ENCODE assay signal across 31 cellular contexts in genomic region chr4:121100093-121100775, GRCh38. TPM values are rescaled to one million over a fixed set of nuclear protein-coding genes. Genes with fewer than 3 reads are reported as not detected.
A peak's percentile ranks its signal among the peaks of the same experiment; 100 is the strongest.
DNase-seq lines count a peak whose midpoint lies in the region; ATAC-seq lines count a peak whose summit lies in the region.
"Had no signal": no experiment of that assay in that cellular context is flagged by ENCODE, and none has a peak within 500 bp of the region (broad histone marks: within the 10 kb centered on the region; RNA-seq: fewer than 3 reads in every experiment).

No MANE protein-coding gene starts in this region.

- no peak overlapping the region for H3K4me3 Mint-ChIP-seq in activated CD8-positive, alpha-beta memory T cell treated with anti-CD3 and anti-CD28 coated beads, Interleukin-2, amount 10 ng/mL, durations not matched to agents 7 days and 5 days
- H3K4me3 Mint-ChIP-seq: B cell; CD14-positive monocyte; CD8-positive, alpha-beta memory T cell; T-helper 17 cell had no signal

- CTCF ChIA-PET in activated CD8-positive, alpha-beta memory T cell treated with anti-CD3 and anti-CD28 coated beads, Interleukin-2, amount 10 ng/mL, durations not matched to agents 7 days and 5 days (lab: Charles Lee) = no interaction called here

- no peaks in the 10 kb centered on the region for H3K9me3 Mint-ChIP-seq in activated CD8-positive, alpha-beta memory T cell treated with anti-CD3 and anti-CD28 coated beads, Interleukin-2, amount 10 ng/mL, durations not matched to agents 7 days and 5 days (ENCODE audit: low read depth)
- H3K9me3 Mint-ChIP-seq: CD14-positive monocyte had no signal

- peak; percentile 78 for ATAC-seq in GM18511 (IDR thresholded peaks at IDR 0.05; ENCODE audit: unreplicated experiment)
- peak; percentile 56 for ATAC-seq in GM19395 (IDR thresholded peaks at IDR 0.05; ENCODE audit: unreplicated experiment)
- peak; percentile 58 for ATAC-seq in HG02885 (IDR thresholded peaks at IDR 0.05; ENCODE audit: poor library complexity, unreplicated experiment)
- ATAC-seq in HG03565 (IDR thresholded peaks at IDR 0.05; ENCODE audit: unreplicated experiment) = peak; percentile 45
- no peak for ATAC-seq in HG02759 (IDR thresholded peaks at IDR 0.05; ENCODE audit: unreplicated experiment)
- ATAC-seq in activated CD8-positive, alpha-beta memory T cell treated with anti-CD3 and anti-CD28 coated beads, Interleukin-2, amount 10 ng/mL, durations not matched to agents 7 days and 5 days = no peak
- ATAC-seq: GM12878, K562, PC-3, SK-N-SH treated with all-trans-retinoic acid at 6 μM for 48 hours, T-helper 17 cell had no signal

- no peaks in the 10 kb centered on the region for H3K36me3 Mint-ChIP-seq in activated CD8-positive, alpha-beta memory T cell treated with anti-CD3 and anti-CD28 coated beads, Interleukin-2, amount 10 ng/mL, durations not matched to agents 7 days and 5 days
- H3K36me3 Mint-ChIP-seq: CD14-positive monocyte; CD8-positive, alpha-beta memory T cell had no signal

- no peak overlapping the region for H3K27ac Mint-ChIP-seq in activated CD8-positive, alpha-beta memory T cell treated with anti-CD3 and anti-CD28 coated beads, Interleukin-2, amount 10 ng/mL, durations not matched to agents 7 days and 5 days
- H3K27ac Mint-ChIP-seq: B cell, CD14-positive monocyte had no signal

- peaks cover 3% of the 10 kb centered on the region for H3K27me3 Mint-ChIP-seq in activated CD8-positive, alpha-beta memory T cell treated with anti-CD3 and anti-CD28 coated beads, Interleukin-2, amount 10 ng/mL, durations not matched to agents 7 days and 5 days
- H3K27me3 Mint-ChIP-seq: CD8-positive, alpha-beta memory T cell; T-helper 17 cell had no signal

- no peaks in the 10 kb centered on the region for H3K4me1 Mint-ChIP-seq in activated CD8-positive, alpha-beta memory T cell treated with anti-CD3 and anti-CD28 coated beads, Interleukin-2, amount 10 ng/mL, durations not matched to agents 7 days and 5 days
- H3K4me1 Mint-ChIP-seq: B cell, CD14-positive monocyte, T-helper 17 cell had no signal

- DNase-seq in putamen (ENCODE audit: low spot score) = no peak
- DNase-seq in activated effector memory CD4-positive, alpha-beta T cell treated with Interleukin-2 at 50 U/mL for 16 hours = no peak
- no peak for DNase-seq in activated CD8-positive, alpha-beta memory T cell treated with anti-CD3 and anti-CD28 coated beads, Interleukin-2, amount 10 ng/mL, durations not matched to agents 7 days and 5 days
- DNase-seq: CD8-positive, alpha-beta memory T cell; DMS 273 treated with DMSO at 0.1 percent for 48 hours; DMS79; EL; GDM1; GOT3; HCEC 1CT; NCI-H1105 treated with DMSO at 0.1 percent for 48 hours; NCI-H146; NCI-H1930; NCI-H2107; NCI-H748 treated with DMSO at 0.1 percent for 48 hours; NK-92 treated with Interleukin-12 subunit alpha and Interleukin-12 subunit beta, amount 100 ng/mL, for 24 hours; PC-3; SJCRH30; T-helper 17 cell; T1000 had no signal

RNA-seq across cellular contexts. Expression of gene NDNF, which starts 27.9 kb away (rescaled TPM):
- under 1 TPM in 1 of 2 experiments, not detected in 1; 0.16 TPM for total RNA-seq in activated CD8-positive, alpha-beta memory T cell treated with anti-CD3 and anti-CD28 coated beads, Interleukin-2, amount 10 ng/mL, durations not matched to agents 7 days and 5 days
- total RNA-seq: B cell, K562, MCF 10A, T-helper 17 cell had no signal

Comparison
In these comparisons a context has a peak if more than half of its experiments do, and no peak if none do; other contexts are left out.
1. ATAC-seq: peak in GM18511 (single experiment), GM19395 (single experiment), HG02885 (single experiment) and HG03565 (single experiment); none in HG02759 (single experiment) and activated CD8-positive, alpha-beta memory T cell treated with anti-CD3 and anti-CD28 coated beads, Interleukin-2, amount 10 ng/mL, durations not matched to agents 7 days and 5 days (single experiment).